ENCODE assay signal across 9 cellular contexts in the genomic region with DNA sequence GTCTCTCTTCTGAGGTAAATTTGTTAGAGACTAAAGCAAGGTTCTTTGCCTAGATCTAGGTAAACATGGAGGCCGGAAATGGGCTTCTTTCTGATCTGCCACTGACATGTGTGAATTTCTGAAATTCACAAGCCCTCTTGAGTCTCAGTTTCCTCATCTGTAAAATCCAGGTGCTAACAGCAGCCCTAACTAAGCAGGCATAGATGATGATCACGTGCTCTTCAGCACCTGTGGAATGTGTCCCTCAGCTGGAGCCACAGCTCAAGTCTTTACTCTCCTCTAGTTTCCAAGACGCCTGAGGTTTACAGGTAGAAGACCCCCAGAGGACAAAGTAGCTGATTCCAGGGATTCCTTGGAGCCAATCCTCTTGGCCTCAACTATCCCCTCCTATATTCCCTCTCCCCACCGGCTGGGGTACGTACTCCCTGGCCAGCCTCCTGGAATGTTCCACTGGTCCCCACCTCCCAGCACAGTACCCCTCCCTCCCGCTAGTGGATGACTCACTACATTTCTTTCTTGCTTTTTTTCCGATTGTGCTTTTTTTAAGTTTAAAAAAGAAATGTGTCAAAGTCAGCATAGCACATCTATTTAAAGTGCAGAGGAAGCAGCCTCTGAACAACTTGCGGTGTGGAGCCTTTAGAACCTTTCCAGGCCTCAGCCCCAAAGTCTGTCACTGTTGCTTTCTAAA.
DNase-seq lines count a peak whose midpoint lies in the region; ATAC-seq, FAIRE-seq and TF ChIP-seq lines count a peak whose summit lies in the region.
"Had no signal": no experiment of that assay in that cellular context is flagged by ENCODE, and none has a peak within 500 bp of the region (broad histone marks: within the 10 kb centered on the region; RNA-seq: fewer than 3 reads in every experiment).

No MANE protein-coding gene starts in this region.

- H3K36me3 ChIP-seq in bronchial epithelial cell (ENCODE audit: control insufficient read depth, insufficient read depth, low read length) = no peaks in the 10 kb centered on the region

- H3K36me3 Mint-ChIP-seq in T-helper 1 cell treated with Interleukin-12 subunit alpha and Interleukin-12 subunit beta and Interleukin-4 antibody, amounts not matched to agents 30 μg/mL and 1 μg/mL, for 36 hours (ENCODE audit: low read depth) = peaks cover 2% of the 10 kb centered on the region
- peaks cover 2% of the 10 kb centered on the region for H3K36me3 Mint-ChIP-seq in neural crest cell (ENCODE audit: low read depth)

- peaks cover 21% of the 10 kb centered on the region for H3K4me1 Mint-ChIP-seq in T-helper 1 cell treated with Interleukin-12 subunit alpha and Interleukin-12 subunit beta and Interleukin-4 antibody, amounts not matched to agents 30 μg/mL and 1 μg/mL, for 36 hours (ENCODE audit: low read depth)
- peaks cover 15% of the 10 kb centered on the region for H3K4me1 Mint-ChIP-seq in neural crest cell

- peak overlapping the region; percentile 88 for H3K4me3 Mint-ChIP-seq in T-helper 1 cell treated with Interleukin-12 subunit alpha and Interleukin-12 subunit beta and Interleukin-4 antibody, amounts not matched to agents 30 μg/mL and 1 μg/mL, for 36 hours
- peak overlapping the region; percentile 71 for H3K4me3 Mint-ChIP-seq in neural crest cell

- H3K27me3 Mint-ChIP-seq in T-helper 1 cell treated with Interleukin-12 subunit alpha and Interleukin-12 subunit beta and Interleukin-4 antibody, amounts not matched to agents 30 μg/mL and 1 μg/mL, for 36 hours (ENCODE audit: low read depth) = no peaks in the 10 kb centered on the region
- peaks cover 16% of the 10 kb centered on the region for H3K27me3 Mint-ChIP-seq in neural crest cell (ENCODE audit: low read depth)

- no peak for ATAC-seq in HG03139 (IDR thresholded peaks at IDR 0.05; ENCODE audit: unreplicated experiment)

- FAIRE-seq in bronchial epithelial cell (lab: Jason Lieb, UNC) = peak; percentile 32
- FAIRE-seq: A204.1 had no signal

- H3K4me3 ChIP-seq in Jurkat, Clone E6-1 (ENCODE audit: low read length) = no peak overlapping the region
- peak overlapping the region; percentile 35 for H3K4me3 ChIP-seq in bronchial epithelial cell (ENCODE audit: low read depth, low read length)

- DNase-seq in T-helper 1 cell (no peak), bronchial epithelial cell (ENCODE audit: low read depth) (no peak), neural crest cell (ENCODE audit: low read depth, low spot score) (no peak), NCI-H510A treated with DMSO at 0.1 percent for 48 hours (lab: John Stamatoyannopoulos, UW) (no peak), NCI-H345 (lab: John Stamatoyannopoulos, UW) (no peak)
- DNase-seq in Jurkat, Clone E6-1 (ENCODE audit: low read depth, low spot score) = peak; percentile 25

- H3K27ac Mint-ChIP-seq in T-helper 1 cell treated with Interleukin-12 subunit alpha and Interleukin-12 subunit beta and Interleukin-4 antibody, amounts not matched to agents 30 μg/mL and 1 μg/mL, for 36 hours = peak overlapping the region; percentile 65
- no peak overlapping the region for H3K27ac Mint-ChIP-seq in neural crest cell (ENCODE audit: unreplicated experiment)

- H3K27me3 ChIP-seq in bronchial epithelial cell (ENCODE audit: control insufficient read depth, insufficient read depth, low read length) = no peaks in the 10 kb centered on the region

- TF ChIP-seq CTCF in bronchial epithelial cell (IDR thresholded peaks at IDR 0.05; ENCODE audit: insufficient read depth, low read length, severe bottlenecking) (no peak), neural crest cell (conservative IDR thresholded peaks at IDR 0.05) (no peak)

- H3K9me3 Mint-ChIP-seq in T-helper 1 cell treated with Interleukin-12 subunit alpha and Interleukin-12 subunit beta and Interleukin-4 antibody, amounts not matched to agents 30 μg/mL and 1 μg/mL, for 36 hours = no peaks in the 10 kb centered on the region
- H3K9me3 Mint-ChIP-seq in neural crest cell = peaks cover 3% of the 10 kb centered on the region
